1 cellular context compared by ENCODE assay signal in the genomic region with DNA sequence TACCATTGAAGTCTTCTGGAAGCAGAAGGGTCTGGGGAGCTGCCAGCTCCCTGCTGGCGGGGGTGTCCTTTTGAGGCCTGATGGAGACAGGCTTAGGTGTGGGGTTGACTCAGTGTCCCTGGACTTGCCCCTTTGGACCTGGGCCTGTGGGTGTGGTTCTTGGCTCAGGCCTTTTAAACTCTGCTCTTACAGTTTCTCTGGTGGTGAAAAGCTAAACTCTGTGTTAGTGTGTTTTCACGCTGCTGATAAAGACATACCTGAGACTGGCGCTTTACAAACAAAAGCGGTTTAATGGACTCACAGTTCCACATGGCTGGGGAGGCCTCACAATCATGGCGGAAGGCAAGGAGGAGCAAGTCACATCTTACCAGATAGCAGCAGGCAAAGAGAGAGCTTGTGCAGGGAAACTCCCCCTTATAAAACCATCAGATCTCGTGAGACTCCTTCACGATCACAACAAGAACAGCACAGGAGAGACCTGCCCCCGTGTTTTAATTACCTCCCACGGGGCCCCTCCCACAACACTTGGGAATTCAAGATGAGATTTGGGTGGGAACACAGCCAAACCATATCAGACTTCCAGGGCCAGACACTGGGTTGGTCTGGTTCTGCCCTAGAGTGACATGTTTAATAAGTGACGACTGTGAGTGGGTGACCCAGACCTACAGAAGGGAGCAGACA.
TF ChIP-seq lines count a peak whose summit lies in the region.

No MANE protein-coding gene starts in this region.

TF ChIP-seq in HepG2, 621 proteins besides CTCF, POLR2A, EP300 and RAD21 (continued from another document and continues in another):
- TF ChIP-seq MZF1 (CRISPR knock-in tag; IDR thresholded peaks at IDR 0.05; ENCODE audit: borderline replicate concordance): no peak
- TF ChIP-seq ZNF138 (CRISPR knock-in tag; IDR thresholded peaks at IDR 0.05; ENCODE audit: low read depth): no peak
- TF ChIP-seq KLF11 (CRISPR knock-in tag; IDR thresholded peaks at IDR 0.05): no peak
- TF ChIP-seq SMARCC2 (IDR thresholded peaks at IDR 0.05): no peak
- no peak for TF ChIP-seq CBFB (CRISPR knock-in tag; IDR thresholded peaks at IDR 0.05)
- TF ChIP-seq, protein P1, sequence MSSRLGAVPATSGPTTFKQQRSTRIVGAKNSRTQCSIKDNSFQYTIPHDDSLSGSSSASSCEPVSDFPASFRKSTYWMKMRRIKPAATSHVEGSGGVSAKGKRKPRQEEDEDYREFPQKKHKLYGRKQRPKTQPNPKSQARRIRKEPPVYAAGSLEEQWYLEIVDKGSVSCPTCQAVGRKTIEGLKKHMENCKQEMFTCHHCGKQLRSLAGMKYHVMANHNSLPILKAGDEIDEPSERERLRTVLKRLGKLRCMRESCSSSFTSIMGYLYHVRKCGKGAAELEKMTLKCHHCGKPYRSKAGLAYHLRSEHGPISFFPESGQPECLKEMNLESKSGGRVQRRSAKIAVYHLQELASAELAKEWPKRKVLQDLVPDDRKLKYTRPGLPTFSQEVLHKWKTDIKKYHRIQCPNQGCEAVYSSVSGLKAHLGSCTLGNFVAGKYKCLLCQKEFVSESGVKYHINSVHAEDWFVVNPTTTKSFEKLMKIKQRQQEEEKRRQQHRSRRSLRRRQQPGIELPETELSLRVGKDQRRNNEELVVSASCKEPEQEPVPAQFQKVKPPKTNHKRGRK (CRISPR knock-in tag; IDR thresholded peaks at IDR 0.05): no peak
- TF ChIP-seq KMT2B (CRISPR knock-in tag; IDR thresholded peaks at IDR 0.05): no peak
- TF ChIP-seq ZNF329 (CRISPR knock-in tag; IDR thresholded peaks at IDR 0.05; ENCODE audit: low read depth): no peak
- TF ChIP-seq YEATS2 (CRISPR knock-in tag; IDR thresholded peaks at IDR 0.05; ENCODE audit: borderline replicate concordance): no peak
- TF ChIP-seq TCF7 (IDR thresholded peaks at IDR 0.05; ENCODE audit: low read depth): no peak
- TF ChIP-seq, protein P2, sequence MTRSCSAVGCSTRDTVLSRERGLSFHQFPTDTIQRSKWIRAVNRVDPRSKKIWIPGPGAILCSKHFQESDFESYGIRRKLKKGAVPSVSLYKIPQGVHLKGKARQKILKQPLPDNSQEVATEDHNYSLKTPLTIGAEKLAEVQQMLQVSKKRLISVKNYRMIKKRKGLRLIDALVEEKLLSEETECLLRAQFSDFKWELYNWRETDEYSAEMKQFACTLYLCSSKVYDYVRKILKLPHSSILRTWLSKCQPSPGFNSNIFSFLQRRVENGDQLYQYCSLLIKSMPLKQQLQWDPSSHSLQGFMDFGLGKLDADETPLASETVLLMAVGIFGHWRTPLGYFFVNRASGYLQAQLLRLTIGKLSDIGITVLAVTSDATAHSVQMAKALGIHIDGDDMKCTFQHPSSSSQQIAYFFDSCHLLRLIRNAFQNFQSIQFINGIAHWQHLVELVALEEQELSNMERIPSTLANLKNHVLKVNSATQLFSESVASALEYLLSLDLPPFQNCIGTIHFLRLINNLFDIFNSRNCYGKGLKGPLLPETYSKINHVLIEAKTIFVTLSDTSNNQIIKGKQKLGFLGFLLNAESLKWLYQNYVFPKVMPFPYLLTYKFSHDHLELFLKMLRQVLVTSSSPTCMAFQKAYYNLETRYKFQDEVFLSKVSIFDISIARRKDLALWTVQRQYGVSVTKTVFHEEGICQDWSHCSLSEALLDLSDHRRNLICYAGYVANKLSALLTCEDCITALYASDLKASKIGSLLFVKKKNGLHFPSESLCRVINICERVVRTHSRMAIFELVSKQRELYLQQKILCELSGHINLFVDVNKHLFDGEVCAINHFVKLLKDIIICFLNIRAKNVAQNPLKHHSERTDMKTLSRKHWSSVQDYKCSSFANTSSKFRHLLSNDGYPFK (CRISPR knock-in tag; IDR thresholded peaks at IDR 0.05; ENCODE audit: borderline replicate concordance): no peak
- TF ChIP-seq ZNF746 (CRISPR knock-in tag; IDR thresholded peaks at IDR 0.05): no peak
- TF ChIP-seq SRSF9 (IDR thresholded peaks at IDR 0.05; ENCODE audit: borderline replicate concordance, insufficient read depth, low read depth, low read length, poor library complexity, severe bottlenecking): no peak
- TF ChIP-seq, protein P3, sequence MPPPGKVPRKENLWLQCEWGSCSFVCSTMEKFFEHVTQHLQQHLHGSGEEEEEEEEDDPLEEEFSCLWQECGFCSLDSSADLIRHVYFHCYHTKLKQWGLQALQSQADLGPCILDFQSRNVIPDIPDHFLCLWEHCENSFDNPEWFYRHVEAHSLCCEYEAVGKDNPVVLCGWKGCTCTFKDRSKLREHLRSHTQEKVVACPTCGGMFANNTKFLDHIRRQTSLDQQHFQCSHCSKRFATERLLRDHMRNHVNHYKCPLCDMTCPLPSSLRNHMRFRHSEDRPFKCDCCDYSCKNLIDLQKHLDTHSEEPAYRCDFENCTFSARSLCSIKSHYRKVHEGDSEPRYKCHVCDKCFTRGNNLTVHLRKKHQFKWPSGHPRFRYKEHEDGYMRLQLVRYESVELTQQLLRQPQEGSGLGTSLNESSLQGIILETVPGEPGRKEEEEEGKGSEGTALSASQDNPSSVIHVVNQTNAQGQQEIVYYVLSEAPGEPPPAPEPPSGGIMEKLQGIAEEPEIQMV (CRISPR knock-in tag; IDR thresholded peaks at IDR 0.05; ENCODE audit: low read depth): no peak
- TF ChIP-seq ZNF816 (CRISPR knock-in tag; IDR thresholded peaks at IDR 0.05; ENCODE audit: borderline replicate concordance): no peak
- TF ChIP-seq NR1H2 (CRISPR knock-in tag; IDR thresholded peaks at IDR 0.05; ENCODE audit: borderline replicate concordance, low read depth): no peak
- no peak for TF ChIP-seq ZNF207 (IDR thresholded peaks at IDR 0.05; ENCODE audit: borderline replicate concordance)
- TF ChIP-seq ZSCAN21 (CRISPR knock-in tag; IDR thresholded peaks at IDR 0.05; ENCODE audit: borderline replicate concordance): no peak
- TF ChIP-seq ZNF232 (CRISPR knock-in tag; IDR thresholded peaks at IDR 0.05; ENCODE audit: borderline replicate concordance): no peak
- no peak for TF ChIP-seq ZNF879 (CRISPR knock-in tag; IDR thresholded peaks at IDR 0.05)
- TF ChIP-seq, protein P4, sequence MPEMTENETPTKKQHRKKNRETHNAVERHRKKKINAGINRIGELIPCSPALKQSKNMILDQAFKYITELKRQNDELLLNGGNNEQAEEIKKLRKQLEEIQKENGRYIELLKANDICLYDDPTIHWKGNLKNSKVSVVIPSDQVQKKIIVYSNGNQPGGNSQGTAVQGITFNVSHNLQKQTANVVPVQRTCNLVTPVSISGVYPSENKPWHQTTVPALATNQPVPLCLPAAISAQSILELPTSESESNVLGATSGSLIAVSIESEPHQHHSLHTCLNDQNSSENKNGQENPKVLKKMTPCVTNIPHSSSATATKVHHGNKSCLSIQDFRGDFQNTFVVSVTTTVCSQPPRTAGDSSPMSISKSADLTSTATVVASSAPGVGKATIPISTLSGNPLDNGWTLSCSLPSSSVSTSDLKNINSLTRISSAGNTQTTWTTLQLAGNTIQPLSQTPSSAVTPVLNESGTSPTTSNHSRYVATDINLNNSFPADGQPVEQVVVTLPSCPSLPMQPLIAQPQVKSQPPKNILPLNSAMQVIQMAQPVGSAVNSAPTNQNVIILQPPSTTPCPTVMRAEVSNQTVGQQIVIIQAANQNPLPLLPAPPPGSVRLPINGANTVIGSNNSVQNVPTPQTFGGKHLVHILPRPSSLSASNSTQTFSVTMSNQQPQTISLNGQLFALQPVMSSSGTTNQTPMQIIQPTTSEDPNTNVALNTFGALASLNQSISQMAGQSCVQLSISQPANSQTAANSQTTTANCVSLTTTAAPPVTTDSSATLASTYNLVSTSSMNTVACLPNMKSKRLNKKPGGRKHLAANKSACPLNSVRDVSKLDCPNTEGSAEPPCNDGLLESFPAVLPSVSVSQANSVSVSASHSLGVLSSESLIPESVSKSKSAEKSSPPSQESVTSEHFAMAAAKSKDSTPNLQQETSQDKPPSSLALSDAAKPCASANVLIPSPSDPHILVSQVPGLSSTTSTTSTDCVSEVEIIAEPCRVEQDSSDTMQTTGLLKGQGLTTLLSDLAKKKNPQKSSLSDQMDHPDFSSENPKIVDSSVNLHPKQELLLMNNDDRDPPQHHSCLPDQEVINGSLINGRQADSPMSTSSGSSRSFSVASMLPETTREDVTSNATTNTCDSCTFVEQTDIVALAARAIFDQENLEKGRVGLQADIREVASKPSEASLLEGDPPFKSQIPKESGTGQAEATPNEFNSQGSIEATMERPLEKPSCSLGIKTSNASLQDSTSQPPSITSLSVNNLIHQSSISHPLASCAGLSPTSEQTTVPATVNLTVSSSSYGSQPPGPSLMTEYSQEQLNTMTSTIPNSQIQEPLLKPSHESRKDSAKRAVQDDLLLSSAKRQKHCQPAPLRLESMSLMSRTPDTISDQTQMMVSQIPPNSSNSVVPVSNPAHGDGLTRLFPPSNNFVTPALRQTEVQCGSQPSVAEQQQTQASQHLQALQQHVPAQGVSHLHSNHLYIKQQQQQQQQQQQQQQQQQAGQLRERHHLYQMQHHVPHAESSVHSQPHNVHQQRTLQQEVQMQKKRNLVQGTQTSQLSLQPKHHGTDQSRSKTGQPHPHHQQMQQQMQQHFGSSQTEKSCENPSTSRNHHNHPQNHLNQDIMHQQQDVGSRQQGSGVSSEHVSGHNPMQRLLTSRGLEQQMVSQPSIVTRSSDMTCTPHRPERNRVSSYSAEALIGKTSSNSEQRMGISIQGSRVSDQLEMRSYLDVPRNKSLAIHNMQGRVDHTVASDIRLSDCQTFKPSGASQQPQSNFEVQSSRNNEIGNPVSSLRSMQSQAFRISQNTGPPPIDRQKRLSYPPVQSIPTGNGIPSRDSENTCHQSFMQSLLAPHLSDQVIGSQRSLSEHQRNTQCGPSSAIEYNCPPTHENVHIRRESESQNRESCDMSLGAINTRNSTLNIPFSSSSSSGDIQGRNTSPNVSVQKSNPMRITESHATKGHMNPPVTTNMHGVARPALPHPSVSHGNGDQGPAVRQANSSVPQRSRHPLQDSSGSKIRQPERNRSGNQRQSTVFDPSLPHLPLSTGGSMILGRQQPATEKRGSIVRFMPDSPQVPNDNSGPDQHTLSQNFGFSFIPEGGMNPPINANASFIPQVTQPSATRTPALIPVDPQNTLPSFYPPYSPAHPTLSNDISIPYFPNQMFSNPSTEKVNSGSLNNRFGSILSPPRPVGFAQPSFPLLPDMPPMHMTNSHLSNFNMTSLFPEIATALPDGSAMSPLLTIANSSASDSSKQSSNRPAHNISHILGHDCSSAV (CRISPR knock-in tag; IDR thresholded peaks at IDR 0.05; ENCODE audit: borderline replicate concordance): no peak
- TF ChIP-seq, protein P5, sequence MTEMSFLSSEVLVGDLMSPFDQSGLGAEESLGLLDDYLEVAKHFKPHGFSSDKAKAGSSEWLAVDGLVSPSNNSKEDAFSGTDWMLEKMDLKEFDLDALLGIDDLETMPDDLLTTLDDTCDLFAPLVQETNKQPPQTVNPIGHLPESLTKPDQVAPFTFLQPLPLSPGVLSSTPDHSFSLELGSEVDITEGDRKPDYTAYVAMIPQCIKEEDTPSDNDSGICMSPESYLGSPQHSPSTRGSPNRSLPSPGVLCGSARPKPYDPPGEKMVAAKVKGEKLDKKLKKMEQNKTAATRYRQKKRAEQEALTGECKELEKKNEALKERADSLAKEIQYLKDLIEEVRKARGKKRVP (CRISPR knock-in tag; IDR thresholded peaks at IDR 0.05): no peak
- TF ChIP-seq, protein P6, sequence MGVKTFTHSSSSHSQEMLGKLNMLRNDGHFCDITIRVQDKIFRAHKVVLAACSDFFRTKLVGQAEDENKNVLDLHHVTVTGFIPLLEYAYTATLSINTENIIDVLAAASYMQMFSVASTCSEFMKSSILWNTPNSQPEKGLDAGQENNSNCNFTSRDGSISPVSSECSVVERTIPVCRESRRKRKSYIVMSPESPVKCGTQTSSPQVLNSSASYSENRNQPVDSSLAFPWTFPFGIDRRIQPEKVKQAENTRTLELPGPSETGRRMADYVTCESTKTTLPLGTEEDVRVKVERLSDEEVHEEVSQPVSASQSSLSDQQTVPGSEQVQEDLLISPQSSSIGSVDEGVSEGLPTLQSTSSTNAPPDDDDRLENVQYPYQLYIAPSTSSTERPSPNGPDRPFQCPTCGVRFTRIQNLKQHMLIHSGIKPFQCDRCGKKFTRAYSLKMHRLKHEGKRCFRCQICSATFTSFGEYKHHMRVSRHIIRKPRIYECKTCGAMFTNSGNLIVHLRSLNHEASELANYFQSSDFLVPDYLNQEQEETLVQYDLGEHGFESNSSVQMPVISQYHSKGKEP (CRISPR knock-in tag; IDR thresholded peaks at IDR 0.05): no peak
- TF ChIP-seq, protein P7, sequence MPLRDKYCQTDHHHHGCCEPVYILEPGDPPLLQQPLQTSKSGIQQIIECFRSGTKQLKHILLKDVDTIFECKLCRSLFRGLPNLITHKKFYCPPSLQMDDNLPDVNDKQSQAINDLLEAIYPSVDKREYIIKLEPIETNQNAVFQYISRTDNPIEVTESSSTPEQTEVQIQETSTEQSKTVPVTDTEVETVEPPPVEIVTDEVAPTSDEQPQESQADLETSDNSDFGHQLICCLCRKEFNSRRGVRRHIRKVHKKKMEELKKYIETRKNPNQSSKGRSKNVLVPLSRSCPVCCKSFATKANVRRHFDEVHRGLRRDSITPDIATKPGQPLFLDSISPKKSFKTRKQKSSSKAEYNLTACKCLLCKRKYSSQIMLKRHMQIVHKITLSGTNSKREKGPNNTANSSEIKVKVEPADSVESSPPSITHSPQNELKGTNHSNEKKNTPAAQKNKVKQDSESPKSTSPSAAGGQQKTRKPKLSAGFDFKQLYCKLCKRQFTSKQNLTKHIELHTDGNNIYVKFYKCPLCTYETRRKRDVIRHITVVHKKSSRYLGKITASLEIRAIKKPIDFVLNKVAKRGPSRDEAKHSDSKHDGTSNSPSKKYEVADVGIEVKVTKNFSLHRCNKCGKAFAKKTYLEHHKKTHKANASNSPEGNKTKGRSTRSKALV (CRISPR knock-in tag; IDR thresholded peaks at IDR 0.05): no peak
- TF ChIP-seq, protein P8, sequence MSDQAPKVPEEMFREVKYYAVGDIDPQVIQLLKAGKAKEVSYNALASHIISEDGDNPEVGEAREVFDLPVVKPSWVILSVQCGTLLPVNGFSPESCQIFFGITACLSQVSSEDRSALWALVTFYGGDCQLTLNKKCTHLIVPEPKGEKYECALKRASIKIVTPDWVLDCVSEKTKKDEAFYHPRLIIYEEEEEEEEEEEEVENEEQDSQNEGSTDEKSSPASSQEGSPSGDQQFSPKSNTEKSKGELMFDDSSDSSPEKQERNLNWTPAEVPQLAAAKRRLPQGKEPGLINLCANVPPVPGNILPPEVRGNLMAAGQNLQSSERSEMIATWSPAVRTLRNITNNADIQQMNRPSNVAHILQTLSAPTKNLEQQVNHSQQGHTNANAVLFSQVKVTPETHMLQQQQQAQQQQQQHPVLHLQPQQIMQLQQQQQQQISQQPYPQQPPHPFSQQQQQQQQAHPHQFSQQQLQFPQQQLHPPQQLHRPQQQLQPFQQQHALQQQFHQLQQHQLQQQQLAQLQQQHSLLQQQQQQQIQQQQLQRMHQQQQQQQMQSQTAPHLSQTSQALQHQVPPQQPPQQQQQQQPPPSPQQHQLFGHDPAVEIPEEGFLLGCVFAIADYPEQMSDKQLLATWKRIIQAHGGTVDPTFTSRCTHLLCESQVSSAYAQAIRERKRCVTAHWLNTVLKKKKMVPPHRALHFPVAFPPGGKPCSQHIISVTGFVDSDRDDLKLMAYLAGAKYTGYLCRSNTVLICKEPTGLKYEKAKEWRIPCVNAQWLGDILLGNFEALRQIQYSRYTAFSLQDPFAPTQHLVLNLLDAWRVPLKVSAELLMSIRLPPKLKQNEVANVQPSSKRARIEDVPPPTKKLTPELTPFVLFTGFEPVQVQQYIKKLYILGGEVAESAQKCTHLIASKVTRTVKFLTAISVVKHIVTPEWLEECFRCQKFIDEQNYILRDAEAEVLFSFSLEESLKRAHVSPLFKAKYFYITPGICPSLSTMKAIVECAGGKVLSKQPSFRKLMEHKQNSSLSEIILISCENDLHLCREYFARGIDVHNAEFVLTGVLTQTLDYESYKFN (CRISPR knock-in tag; conservative IDR thresholded peaks at IDR 0.05): peak; percentile 59; the same call in 1 of the 2 replicates
- TF ChIP-seq MTA1 (CRISPR knock-in tag; IDR thresholded peaks at IDR 0.05; ENCODE audit: borderline replicate concordance): peak; percentile 27; the same call in 1 of the 2 replicates
